ENCODE assay signal across 1 cellular context in the genomic region with DNA sequence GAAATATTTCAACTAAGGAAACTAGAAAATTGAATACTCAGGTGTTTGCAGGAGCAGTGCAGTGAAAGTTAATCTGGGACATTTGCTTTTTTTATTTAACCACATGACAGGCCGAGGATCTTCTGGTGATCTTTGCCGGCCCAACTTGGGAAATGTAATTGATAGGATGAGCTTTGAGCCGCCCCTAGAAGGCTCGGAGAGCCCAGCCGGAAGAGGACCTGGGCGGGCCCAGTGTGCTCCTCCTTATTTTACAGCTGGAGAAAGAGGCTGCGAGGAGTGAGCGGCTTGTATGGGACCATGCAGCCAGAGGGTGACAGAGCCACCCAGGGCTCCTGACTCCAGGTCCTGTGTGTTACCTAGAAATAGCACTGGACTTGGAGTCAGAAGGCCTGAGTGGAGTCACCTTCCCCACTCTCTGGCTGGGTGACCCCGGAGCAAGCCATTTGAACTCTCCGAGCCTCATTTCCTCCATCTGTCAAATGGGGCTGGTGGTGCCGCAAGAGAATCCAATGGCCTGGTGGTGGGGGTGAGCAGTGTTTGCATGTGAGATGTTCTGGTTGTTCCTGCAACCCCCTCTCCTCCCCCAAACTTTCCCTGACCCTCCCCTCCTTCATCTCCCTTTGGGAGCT.
TF ChIP-seq lines count a peak whose summit lies in the region.

No MANE protein-coding gene starts in this region.

TF ChIP-seq in H1, 55 proteins besides CTCF, POLR2A, EP300 and RAD21 (continued from another document):
- TF ChIP-seq SP2 (IDR thresholded peaks at IDR 0.05; ENCODE audit: low read length): no peak
- TF ChIP-seq, protein P1, sequence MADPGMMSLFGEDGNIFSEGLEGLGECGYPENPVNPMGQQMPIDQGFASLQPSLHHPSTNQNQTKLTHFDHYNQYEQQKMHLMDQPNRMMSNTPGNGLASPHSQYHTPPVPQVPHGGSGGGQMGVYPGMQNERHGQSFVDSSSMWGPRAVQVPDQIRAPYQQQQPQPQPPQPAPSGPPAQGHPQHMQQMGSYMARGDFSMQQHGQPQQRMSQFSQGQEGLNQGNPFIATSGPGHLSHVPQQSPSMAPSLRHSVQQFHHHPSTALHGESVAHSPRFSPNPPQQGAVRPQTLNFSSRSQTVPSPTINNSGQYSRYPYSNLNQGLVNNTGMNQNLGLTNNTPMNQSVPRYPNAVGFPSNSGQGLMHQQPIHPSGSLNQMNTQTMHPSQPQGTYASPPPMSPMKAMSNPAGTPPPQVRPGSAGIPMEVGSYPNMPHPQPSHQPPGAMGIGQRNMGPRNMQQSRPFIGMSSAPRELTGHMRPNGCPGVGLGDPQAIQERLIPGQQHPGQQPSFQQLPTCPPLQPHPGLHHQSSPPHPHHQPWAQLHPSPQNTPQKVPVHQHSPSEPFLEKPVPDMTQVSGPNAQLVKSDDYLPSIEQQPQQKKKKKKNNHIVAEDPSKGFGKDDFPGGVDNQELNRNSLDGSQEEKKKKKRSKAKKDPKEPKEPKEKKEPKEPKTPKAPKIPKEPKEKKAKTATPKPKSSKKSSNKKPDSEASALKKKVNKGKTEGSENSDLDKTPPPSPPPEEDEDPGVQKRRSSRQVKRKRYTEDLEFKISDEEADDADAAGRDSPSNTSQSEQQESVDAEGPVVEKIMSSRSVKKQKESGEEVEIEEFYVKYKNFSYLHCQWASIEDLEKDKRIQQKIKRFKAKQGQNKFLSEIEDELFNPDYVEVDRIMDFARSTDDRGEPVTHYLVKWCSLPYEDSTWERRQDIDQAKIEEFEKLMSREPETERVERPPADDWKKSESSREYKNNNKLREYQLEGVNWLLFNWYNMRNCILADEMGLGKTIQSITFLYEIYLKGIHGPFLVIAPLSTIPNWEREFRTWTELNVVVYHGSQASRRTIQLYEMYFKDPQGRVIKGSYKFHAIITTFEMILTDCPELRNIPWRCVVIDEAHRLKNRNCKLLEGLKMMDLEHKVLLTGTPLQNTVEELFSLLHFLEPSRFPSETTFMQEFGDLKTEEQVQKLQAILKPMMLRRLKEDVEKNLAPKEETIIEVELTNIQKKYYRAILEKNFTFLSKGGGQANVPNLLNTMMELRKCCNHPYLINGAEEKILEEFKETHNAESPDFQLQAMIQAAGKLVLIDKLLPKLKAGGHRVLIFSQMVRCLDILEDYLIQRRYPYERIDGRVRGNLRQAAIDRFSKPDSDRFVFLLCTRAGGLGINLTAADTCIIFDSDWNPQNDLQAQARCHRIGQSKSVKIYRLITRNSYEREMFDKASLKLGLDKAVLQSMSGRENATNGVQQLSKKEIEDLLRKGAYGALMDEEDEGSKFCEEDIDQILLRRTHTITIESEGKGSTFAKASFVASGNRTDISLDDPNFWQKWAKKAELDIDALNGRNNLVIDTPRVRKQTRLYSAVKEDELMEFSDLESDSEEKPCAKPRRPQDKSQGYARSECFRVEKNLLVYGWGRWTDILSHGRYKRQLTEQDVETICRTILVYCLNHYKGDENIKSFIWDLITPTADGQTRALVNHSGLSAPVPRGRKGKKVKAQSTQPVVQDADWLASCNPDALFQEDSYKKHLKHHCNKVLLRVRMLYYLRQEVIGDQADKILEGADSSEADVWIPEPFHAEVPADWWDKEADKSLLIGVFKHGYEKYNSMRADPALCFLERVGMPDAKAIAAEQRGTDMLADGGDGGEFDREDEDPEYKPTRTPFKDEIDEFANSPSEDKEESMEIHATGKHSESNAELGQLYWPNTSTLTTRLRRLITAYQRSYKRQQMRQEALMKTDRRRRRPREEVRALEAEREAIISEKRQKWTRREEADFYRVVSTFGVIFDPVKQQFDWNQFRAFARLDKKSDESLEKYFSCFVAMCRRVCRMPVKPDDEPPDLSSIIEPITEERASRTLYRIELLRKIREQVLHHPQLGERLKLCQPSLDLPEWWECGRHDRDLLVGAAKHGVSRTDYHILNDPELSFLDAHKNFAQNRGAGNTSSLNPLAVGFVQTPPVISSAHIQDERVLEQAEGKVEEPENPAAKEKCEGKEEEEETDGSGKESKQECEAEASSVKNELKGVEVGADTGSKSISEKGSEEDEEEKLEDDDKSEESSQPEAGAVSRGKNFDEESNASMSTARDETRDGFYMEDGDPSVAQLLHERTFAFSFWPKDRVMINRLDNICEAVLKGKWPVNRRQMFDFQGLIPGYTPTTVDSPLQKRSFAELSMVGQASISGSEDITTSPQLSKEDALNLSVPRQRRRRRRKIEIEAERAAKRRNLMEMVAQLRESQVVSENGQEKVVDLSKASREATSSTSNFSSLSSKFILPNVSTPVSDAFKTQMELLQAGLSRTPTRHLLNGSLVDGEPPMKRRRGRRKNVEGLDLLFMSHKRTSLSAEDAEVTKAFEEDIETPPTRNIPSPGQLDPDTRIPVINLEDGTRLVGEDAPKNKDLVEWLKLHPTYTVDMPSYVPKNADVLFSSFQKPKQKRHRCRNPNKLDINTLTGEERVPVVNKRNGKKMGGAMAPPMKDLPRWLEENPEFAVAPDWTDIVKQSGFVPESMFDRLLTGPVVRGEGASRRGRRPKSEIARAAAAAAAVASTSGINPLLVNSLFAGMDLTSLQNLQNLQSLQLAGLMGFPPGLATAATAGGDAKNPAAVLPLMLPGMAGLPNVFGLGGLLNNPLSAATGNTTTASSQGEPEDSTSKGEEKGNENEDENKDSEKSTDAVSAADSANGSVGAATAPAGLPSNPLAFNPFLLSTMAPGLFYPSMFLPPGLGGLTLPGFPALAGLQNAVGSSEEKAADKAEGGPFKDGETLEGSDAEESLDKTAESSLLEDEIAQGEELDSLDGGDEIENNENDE (IDR thresholded peaks at IDR 0.05; ENCODE audit: insufficient replicate concordance, low read length): no peak
- no peak for TF ChIP-seq CHD1 (IDR thresholded peaks at IDR 0.05; ENCODE audit: low read depth, low read length)
- no peak for TF ChIP-seq GABPA (IDR thresholded peaks at IDR 0.05; ENCODE audit: borderline replicate concordance, insufficient read depth, low read length)
- no peak for TF ChIP-seq RXRA (IDR thresholded peaks at IDR 0.05; ENCODE audit: insufficient read depth, low read depth, low read length)
- TF ChIP-seq, protein P2, sequence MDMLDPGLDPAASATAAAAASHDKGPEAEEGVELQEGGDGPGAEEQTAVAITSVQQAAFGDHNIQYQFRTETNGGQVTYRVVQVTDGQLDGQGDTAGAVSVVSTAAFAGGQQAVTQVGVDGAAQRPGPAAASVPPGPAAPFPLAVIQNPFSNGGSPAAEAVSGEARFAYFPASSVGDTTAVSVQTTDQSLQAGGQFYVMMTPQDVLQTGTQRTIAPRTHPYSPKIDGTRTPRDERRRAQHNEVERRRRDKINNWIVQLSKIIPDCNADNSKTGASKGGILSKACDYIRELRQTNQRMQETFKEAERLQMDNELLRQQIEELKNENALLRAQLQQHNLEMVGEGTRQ (IDR thresholded peaks at IDR 0.05; ENCODE audit: low read length): no peak
- no peak for TF ChIP-seq ZNF274 (IDR thresholded peaks at IDR 0.05; ENCODE audit: borderline replicate concordance, extremely low read depth, low read length)
- TF ChIP-seq RNF2 (IDR thresholded peaks at IDR 0.05; ENCODE audit: borderline replicate concordance, low read depth, low read length, missing control alignments, poor library complexity, severe bottlenecking): no peak
- TF ChIP-seq EGR1 (IDR thresholded peaks at IDR 0.05; ENCODE audit: borderline replicate concordance, low read depth, low read length): no peak
- TF ChIP-seq, protein P3, sequence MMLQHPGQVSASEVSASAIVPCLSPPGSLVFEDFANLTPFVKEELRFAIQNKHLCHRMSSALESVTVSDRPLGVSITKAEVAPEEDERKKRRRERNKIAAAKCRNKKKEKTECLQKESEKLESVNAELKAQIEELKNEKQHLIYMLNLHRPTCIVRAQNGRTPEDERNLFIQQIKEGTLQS (IDR thresholded peaks at IDR 0.05; ENCODE audit: insufficient read depth, low read depth, low read length): no peak
- TF ChIP-seq KDM4A (IDR thresholded peaks at IDR 0.05; ENCODE audit: low read depth, low read length, severe bottlenecking): no peak
- no peak for TF ChIP-seq CTBP2 (IDR thresholded peaks at IDR 0.05; ENCODE audit: borderline replicate concordance, insufficient read depth, insufficient read length, low read length)
